In genomic region chr1:6358757-6359567, GRCh38 we compare ENCODE assay signal across 8 cellular contexts. TPM values are rescaled to one million over a fixed set of nuclear protein-coding genes. Genes with fewer than 3 reads are reported as not detected.
DNase-seq lines count a peak whose midpoint lies in the region; TF ChIP-seq lines count a peak whose summit lies in the region.

No MANE protein-coding gene starts in this region.

- H3K27me3 ChIP-seq in neuronal stem cell (ENCODE audit: control insufficient read depth in 3 of 3, insufficient read depth in 3 of 3, low read depth in 1 of 3, low read length in 3 of 3), result no peaks in the 10 kb centered on the region

- no CpG with 5 or more reads among the region's 15 CpGs for WGBS in neuronal stem cell (ENCODE audit: extremely low coverage in 2 of 2, insufficient read length in 2 of 2, insufficient replicate concordance in 1 of 2), 2 donors

- H3K23ac ChIP-seq in neuronal stem cell (ENCODE audit: low read depth, low read length, poor library complexity), result peak overlapping the region; percentile 34

- no peak overlapping the region for H3K4ac ChIP-seq in neuronal stem cell (ENCODE audit: low read length)

- H2AFZ ChIP-seq in neuronal stem cell (ENCODE audit: low read length), result peak overlapping the region; percentile 86

- peaks cover 20% of the 10 kb centered on the region for H3K79me1 ChIP-seq in neuronal stem cell (ENCODE audit: low read depth, low read length)

- no peak overlapping the region for H3K4me3 ChIP-seq in HFF-Myc (replicated peaks; ENCODE audit: low read depth, low read length)
- no peak overlapping the region for H3K4me3 ChIP-seq in epithelial cell of esophagus (ENCODE audit: low read length)
- H3K4me3 ChIP-seq in neuronal stem cell (ENCODE audit: low read length in 2 of 2), result no peak overlapping the region

- H2BK5ac ChIP-seq in neuronal stem cell (ENCODE audit: low read length), result peak overlapping the region; percentile 14

- no peak overlapping the region for H4K91ac ChIP-seq in neuronal stem cell (ENCODE audit: low read depth, low read length, poor library complexity)

- H3K14ac ChIP-seq in neuronal stem cell (ENCODE audit: low read length), result no peak overlapping the region

- H3K4me2 ChIP-seq in neuronal stem cell (ENCODE audit: insufficient read depth, low read length, poor library complexity, severe bottlenecking), result no peak overlapping the region

- H4K8ac ChIP-seq in neuronal stem cell (ENCODE audit: low read depth, low read length), result no peak overlapping the region

- no peak overlapping the region for H2BK12ac ChIP-seq in neuronal stem cell (ENCODE audit: low read length)

- H3K27ac ChIP-seq in neuronal stem cell (replicated peaks; ENCODE audit: low read length), result peak overlapping the region; percentile 62

- H3K18ac ChIP-seq in neuronal stem cell (ENCODE audit: low read length), result peak overlapping the region; percentile 89

- H3K36me3 ChIP-seq in neuronal stem cell (replicated peaks in 1 of 2; ENCODE audit: control insufficient read depth in 2 of 2, insufficient read depth in 2 of 2, low read length in 2 of 2), result peaks cover 1 to 6% of the 10 kb centered on the region in 2 donors

- peak; percentile 79 for DNase-seq in Daoy (ENCODE audit: low read depth)
- peak; percentile 40 for DNase-seq in HFF-Myc (ENCODE audit: extremely low read depth, low read depth)
- peak; percentile 50 for DNase-seq in activated CD4-positive, alpha-beta T cell treated with anti-CD3 and anti-CD28 coated beads for 48 hours
- peak; percentile 56 for DNase-seq in epithelial cell of esophagus (ENCODE audit: low read depth)
- no peak for DNase-seq in neuronal stem cell (ENCODE audit: low spot score)
- no peak for DNase-seq in NCI-H524 treated with DMSO at 0.1 percent for 48 hours (lab: John Stamatoyannopoulos, UW)
- DNase-seq in germinal center (ENCODE audit: low spot score), result no peak
- no peak for DNase-seq in islet precursor cell

- H2AK5ac ChIP-seq in neuronal stem cell (ENCODE audit: low read depth, low read length), result peak overlapping the region; percentile 70

- H2BK120ac ChIP-seq in neuronal stem cell (ENCODE audit: low read depth, low read length), result no peak overlapping the region

- H2BK15ac ChIP-seq in neuronal stem cell (ENCODE audit: low read length), result peak overlapping the region; percentile 45

- peak overlapping the region; percentile 24 for H3K9ac ChIP-seq in neuronal stem cell (ENCODE audit: low read depth, low read length, poor library complexity)

- H3K4me1 ChIP-seq in neuronal stem cell (ENCODE audit: control insufficient read depth in 2 of 2, insufficient read depth in 1 of 2, low read depth in 1 of 2, low read length in 2 of 2), result peaks cover 19 to 28% of the 10 kb centered on the region in 2 donors

- peaks cover 0 to 8% of the 10 kb centered on the region in 2 donors for H3K9me3 ChIP-seq in neuronal stem cell (replicated peaks in 1 of 2; ENCODE audit: control insufficient read depth in 2 of 2, insufficient read depth in 1 of 2, low read depth in 1 of 2, low read length in 2 of 2)

- TF ChIP-seq CTCF in HFF-Myc (IDR thresholded peaks at IDR 0.05; ENCODE audit: low read depth, low read length, missing control alignments), result no peak
- no peak for TF ChIP-seq CTCF in epithelial cell of esophagus (IDR thresholded peaks at IDR 0.05; ENCODE audit: insufficient read depth, low read depth, low read length, missing control alignments)

RNA-seq across cellular contexts. Expression of gene ACOT7, which starts 34.6 kb away (rescaled TPM):
- 41.9 and 45.1 TPM in 2 replicates for total RNA-seq in Daoy (2014; rRNA removed; shearing (Covaris generic))
- polyA plus RNA-seq in neuronal stem cell (2013, experiment 1 of 2), result 83.2 TPM
- 81.2 TPM for polyA plus RNA-seq in neuronal stem cell (2013, experiment 2 of 2)

Comparison
In these comparisons a context has a peak if more than half of its experiments do, and no peak if none do; other contexts are left out.
1. DNase-seq: peak in Daoy (single experiment), HFF-Myc (single experiment), activated CD4-positive, alpha-beta T cell treated with anti-CD3 and anti-CD28 coated beads for 48 hours (single experiment) and epithelial cell of esophagus (single experiment); none in neuronal stem cell (single experiment), NCI-H524 treated with DMSO at 0.1 percent for 48 hours (single experiment), germinal center (single experiment) and islet precursor cell (single experiment).